In the genomic region with DNA sequence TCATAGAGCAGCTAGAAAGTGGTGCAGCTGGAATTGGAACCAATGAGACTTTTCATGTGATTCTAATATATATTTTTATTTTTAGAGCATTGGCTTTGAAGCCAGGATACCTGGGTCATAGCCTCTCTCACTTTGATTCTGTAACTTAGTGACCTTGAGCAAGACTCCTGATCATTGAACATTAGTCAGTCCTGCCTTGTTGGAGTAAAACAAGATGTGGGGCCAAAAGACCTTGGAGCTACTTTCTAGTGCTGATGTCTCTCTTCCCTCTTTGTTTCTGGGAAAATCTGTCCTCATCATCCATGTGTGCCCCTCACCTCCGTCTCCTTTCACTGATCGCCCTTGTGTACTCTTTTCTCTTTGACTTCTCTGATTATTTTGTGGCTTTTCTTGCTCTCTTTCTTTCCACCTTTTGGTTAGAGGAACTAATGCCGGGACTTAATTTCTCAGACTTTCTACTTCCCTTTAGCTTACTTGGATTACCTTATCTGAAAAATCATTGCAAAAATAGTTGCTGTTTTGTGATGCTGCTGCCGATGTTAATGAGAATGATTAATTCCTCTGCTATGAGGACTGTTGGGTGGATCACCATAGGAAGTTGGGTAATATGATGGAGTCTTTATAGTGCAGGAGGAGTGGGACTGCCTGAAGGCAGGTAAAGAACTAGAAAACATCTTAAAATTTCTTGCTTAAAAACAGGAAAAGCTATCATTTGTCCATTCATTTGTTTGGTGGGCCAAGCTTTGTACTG, we compare ENCODE assay signal across 13 cellular contexts.
DNase-seq lines count a peak whose midpoint lies in the region; ATAC-seq and TF ChIP-seq lines count a peak whose summit lies in the region.
"Had no signal": no experiment of that assay in that cellular context is flagged by ENCODE, and none has a peak within 500 bp of the region (broad histone marks: within the 10 kb centered on the region; RNA-seq: fewer than 3 reads in every experiment).

No MANE protein-coding gene starts in this region.

- H4K91ac ChIP-seq in neuronal stem cell (ENCODE audit: low read depth, low read length, poor library complexity): no peak overlapping the region

- no CpG with 5 or more reads among the region's 4 CpGs for WGBS in neuronal stem cell (ENCODE audit: extremely low coverage in 2 of 2, insufficient read length in 2 of 2, insufficient replicate concordance in 1 of 2), 2 donors

- H4K8ac ChIP-seq in neuronal stem cell (ENCODE audit: low read depth, low read length): no peak overlapping the region

- peaks cover 28 to 34% of the 10 kb centered on the region in 2 donors for H3K4me1 ChIP-seq in neuronal stem cell (ENCODE audit: control insufficient read depth in 2 of 2, insufficient read depth in 1 of 2, low read depth in 1 of 2, low read length in 2 of 2)
- H3K4me1 ChIP-seq: Peyer's patch had no signal

- no peaks in the 10 kb centered on the region for H3K9me3 ChIP-seq in neuronal stem cell (replicated peaks in 1 of 2; ENCODE audit: control insufficient read depth in 2 of 2, insufficient read depth in 1 of 2, low read depth in 1 of 2, low read length in 2 of 2)
- H3K9me3 ChIP-seq: Peyer's patch had no signal

- no peaks in the 10 kb centered on the region for H3K36me3 ChIP-seq in neuronal stem cell (replicated peaks in 1 of 2; ENCODE audit: control insufficient read depth in 2 of 2, insufficient read depth in 2 of 2, low read length in 2 of 2)
- H3K36me3 ChIP-seq: Peyer's patch had no signal

- no peaks in the 10 kb centered on the region for H3K79me1 ChIP-seq in neuronal stem cell (ENCODE audit: low read depth, low read length)

- H2BK120ac ChIP-seq in neuronal stem cell (ENCODE audit: low read depth, low read length): no peak overlapping the region

- DNase-seq in HCEC 1CT: peak; percentile 59
- DNase-seq in RPMI7951 (ENCODE audit: low read depth): peak; percentile 44
- peak; percentile 3 for DNase-seq in fibroblast of peridontal ligament (ENCODE audit: extremely low read depth)
- DNase-seq in skeletal muscle cell (ENCODE audit: low read depth): peak; percentile 25
- no peak for DNase-seq in NCI-H146 treated with DMSO at 0.1 percent for 48 hours (lab: John Stamatoyannopoulos, UW; ENCODE audit: unreplicated experiment)
- no peak for DNase-seq in neuronal stem cell (ENCODE audit: low spot score)
- DNase-seq in omental fat pad (ENCODE audit: low spot score): no peak
- DNase-seq: COR-L47; effector CD4-positive, alpha-beta T cell; NCI-H1105; NCI-H446 treated with DMSO at 0.1 percent for 48 hours; Peyer's patch had no signal

- H2AK5ac ChIP-seq in neuronal stem cell (ENCODE audit: low read depth, low read length): no peak overlapping the region

- H3K4me3 ChIP-seq in skeletal muscle cell (ENCODE audit: low read depth, low read length) (no peak overlapping the region), neuronal stem cell (ENCODE audit: low read length in 2 of 2) (no peak overlapping the region)
- H3K4me3 ChIP-seq: Peyer's patch, smooth muscle cell had no signal

- no peak overlapping the region for H3K4me2 ChIP-seq in neuronal stem cell (ENCODE audit: insufficient read depth, low read length, poor library complexity, severe bottlenecking)
- H3K4me2 ChIP-seq: smooth muscle cell had no signal

- no peak overlapping the region for H2BK12ac ChIP-seq in neuronal stem cell (ENCODE audit: low read length)

- no peak overlapping the region for H3K14ac ChIP-seq in neuronal stem cell (ENCODE audit: low read length)

- TF ChIP-seq CTCF in omental fat pad (IDR thresholded peaks at IDR 0.05): no peak

- H2BK5ac ChIP-seq in neuronal stem cell (ENCODE audit: low read length): no peak overlapping the region

- H3K9ac ChIP-seq in neuronal stem cell (ENCODE audit: low read depth, low read length, poor library complexity): no peak overlapping the region

- no peak for ATAC-seq in omental fat pad (ENCODE audit: low FRiP score)

- no peaks in the 10 kb centered on the region for H3K27me3 ChIP-seq in neuronal stem cell (ENCODE audit: control insufficient read depth in 3 of 3, insufficient read depth in 3 of 3, low read depth in 1 of 3, low read length in 3 of 3)
- H3K27me3 ChIP-seq: Peyer's patch had no signal

- H3K27ac ChIP-seq in neuronal stem cell (replicated peaks; ENCODE audit: low read length): no peak overlapping the region
- H3K27ac ChIP-seq: Peyer's patch had no signal

- H2AFZ ChIP-seq in neuronal stem cell (ENCODE audit: low read length): no peak overlapping the region

- no peak overlapping the region for H3K4ac ChIP-seq in neuronal stem cell (ENCODE audit: low read length)

- no peak overlapping the region for H3K23ac ChIP-seq in neuronal stem cell (ENCODE audit: low read depth, low read length, poor library complexity)

- no peak overlapping the region for H2BK15ac ChIP-seq in neuronal stem cell (ENCODE audit: low read length)

- H3K18ac ChIP-seq in neuronal stem cell (ENCODE audit: low read length): no peak overlapping the region

Comparison
In these comparisons a context has a peak if more than half of its experiments do, and no peak if none do; other contexts are left out.
1. DNase-seq: peak in HCEC 1CT (single experiment), RPMI7951 (single experiment), fibroblast of peridontal ligament (single experiment) and skeletal muscle cell (single experiment); none in NCI-H146 treated with DMSO at 0.1 percent for 48 hours (single experiment), neuronal stem cell (single experiment) and omental fat pad (single experiment).